Comparison of ENCODE assay signal across 10 cellular contexts in the genomic region with DNA sequence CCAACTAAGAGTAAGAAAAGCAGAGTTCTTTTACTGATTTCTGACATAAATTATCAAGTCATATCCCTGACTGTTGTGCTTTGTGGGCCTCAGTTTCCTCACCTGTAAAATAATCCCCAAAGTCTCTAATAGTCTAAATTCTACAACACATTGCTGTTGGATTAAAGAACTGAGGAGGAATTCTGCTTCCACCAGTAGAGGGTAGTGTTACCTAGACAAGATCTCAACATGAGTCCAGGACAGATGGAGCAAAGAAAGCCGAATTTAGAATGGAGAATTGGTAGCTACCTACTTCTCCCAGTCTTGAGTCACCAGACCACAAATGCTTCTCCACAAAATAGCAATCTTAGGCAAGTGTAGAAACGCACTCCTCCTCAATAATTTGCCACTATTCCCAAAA.
A peak's percentile ranks its signal among the peaks of the same experiment; 100 is the strongest.
DNase-seq lines count a peak whose midpoint lies in the region; ATAC-seq, FAIRE-seq and TF ChIP-seq lines count a peak whose summit lies in the region.
"Had no signal": no experiment of that assay in that cellular context is flagged by ENCODE, and none has a peak within 500 bp of the region (broad histone marks: within the 10 kb centered on the region; RNA-seq: fewer than 3 reads in every experiment).

No MANE protein-coding gene starts in this region.

- H3K36me3 ChIP-seq in astrocyte (ENCODE audit: insufficient read depth, low read length), result no peaks in the 10 kb centered on the region
- no peaks in the 10 kb centered on the region for H3K36me3 ChIP-seq in CD8-positive, alpha-beta T cell (ENCODE audit: insufficient read depth, low read length)

- H3K4me1 ChIP-seq in astrocyte (ENCODE audit: insufficient read depth, low read length), result no peaks in the 10 kb centered on the region
- no peaks in the 10 kb centered on the region for H3K4me1 ChIP-seq in CD8-positive, alpha-beta T cell (ENCODE audit: insufficient read depth, low read length)

- no peaks in the 10 kb centered on the region for H3K9me3 ChIP-seq in astrocyte (ENCODE audit: insufficient read depth, low read depth, low read length)
- no peaks in the 10 kb centered on the region for H3K9me3 ChIP-seq in CD8-positive, alpha-beta T cell (ENCODE audit: low read length)

- no peak overlapping the region for H3K4me2 ChIP-seq in astrocyte (ENCODE audit: low read length)

- H3K36me3 Mint-ChIP-seq in astrocyte (ENCODE audit: low read depth, unreplicated experiment) (no peaks in the 10 kb centered on the region), mesothelial cell of epicardium (peaks cover 4% of the 10 kb centered on the region)
- H3K36me3 Mint-ChIP-seq in CD8-positive, alpha-beta T cell, result no peaks in the 10 kb centered on the region
- H3K36me3 Mint-ChIP-seq: memory B cell had no signal

- H3K27ac ChIP-seq in astrocyte (ENCODE audit: low read depth, low read length), result no peak overlapping the region
- no peak overlapping the region for H3K27ac ChIP-seq in CD8-positive, alpha-beta T cell (ENCODE audit: low read depth, low read length)

- no peaks in the 10 kb centered on the region for H3K27me3 ChIP-seq in astrocyte (ENCODE audit: insufficient read depth, low read length)
- H3K27me3 ChIP-seq in CD8-positive, alpha-beta T cell (ENCODE audit: insufficient read depth, low read length), result no peaks in the 10 kb centered on the region

- intact Hi-C loops in CD8-positive, alpha-beta T cell (cut with DNase I, micrococcal nuclease), result no loop called here

- CTCF ChIA-PET in CD8-positive, alpha-beta T cell (lab: Charles Lee), result no interaction called here

- H3K4me3 Mint-ChIP-seq in astrocyte (ENCODE audit: unreplicated experiment) (no peak overlapping the region), mesothelial cell of epicardium (no peak overlapping the region)
- no peak overlapping the region for H3K4me3 Mint-ChIP-seq in CD8-positive, alpha-beta T cell
- H3K4me3 Mint-ChIP-seq: memory B cell; T-helper 1 cell treated with Interleukin-12 subunit alpha and Interleukin-12 subunit beta and Interleukin-4 antibody, amounts not matched to agents 30 μg/mL and 1 μg/mL, for 36 hours had no signal

- peaks cover 2% of the 10 kb centered on the region for H3K27me3 Mint-ChIP-seq in astrocyte (ENCODE audit: low read depth, unreplicated experiment)
- H3K27me3 Mint-ChIP-seq in mesothelial cell of epicardium (ENCODE audit: low read depth), result no peaks in the 10 kb centered on the region
- no peaks in the 10 kb centered on the region for H3K27me3 Mint-ChIP-seq in CD8-positive, alpha-beta T cell (ENCODE audit: low read depth)
- H3K27me3 Mint-ChIP-seq: memory B cell had no signal

- DNase-seq in NCI-H510A treated with DMSO at 0.1 percent for 48 hours (lab: John Stamatoyannopoulos, UW), result peak; percentile 63
- no peak for DNase-seq in NCI-H510A (lab: John Stamatoyannopoulos, UW)
- peak; percentile 4 for DNase-seq in NCI-H128 (lab: John Stamatoyannopoulos, UW; ENCODE audit: unreplicated experiment)
- peak; percentile 1 for DNase-seq in astrocyte (ENCODE audit: low read depth)
- no peak for DNase-seq in mesothelial cell of epicardium (ENCODE audit: low spot score in 2 of 2, unreplicated experiment in 2 of 2)
- no peak for DNase-seq in stimulated activated CD8-positive, alpha-beta memory T cell treated with anti-CD3 and anti-CD28 coated beads, Interleukin-4, amount 100 ng/mL, for 48 hours
- DNase-seq in CD8-positive, alpha-beta T cell, result no peak

- H3K4me3 ChIP-seq in astrocyte (ENCODE audit: insufficient read depth, low read depth, low read length), result no peak overlapping the region
- H3K4me3 ChIP-seq in CD8-positive, alpha-beta T cell (ENCODE audit: low read depth, low read length), result no peak overlapping the region

- H3K9ac ChIP-seq in astrocyte (ENCODE audit: low read length), result no peak overlapping the region

- FAIRE-seq in astrocyte (lab: Jason Lieb, UNC), result no peak

- H3K9me3 Mint-ChIP-seq in astrocyte (ENCODE audit: unreplicated experiment) (no peaks in the 10 kb centered on the region), mesothelial cell of epicardium (peaks cover 5% of the 10 kb centered on the region)
- peaks cover 3% of the 10 kb centered on the region for H3K9me3 Mint-ChIP-seq in CD8-positive, alpha-beta T cell
- H3K9me3 Mint-ChIP-seq: T-helper 1 cell treated with Interleukin-12 subunit alpha and Interleukin-12 subunit beta and Interleukin-4 antibody, amounts not matched to agents 30 μg/mL and 1 μg/mL, for 36 hours had no signal

- no peaks in the 10 kb centered on the region for H3K79me2 ChIP-seq in astrocyte (ENCODE audit: insufficient read depth, low read length)

- ATAC-seq in HG03469 (IDR thresholded peaks at IDR 0.05; ENCODE audit: unreplicated experiment), result no peak
- no peak for ATAC-seq in CD8-positive, alpha-beta T cell

- H3K4me1 Mint-ChIP-seq in astrocyte (ENCODE audit: low read depth, unreplicated experiment), result no peaks in the 10 kb centered on the region
- H3K4me1 Mint-ChIP-seq in mesothelial cell of epicardium, result peaks cover 30% of the 10 kb centered on the region
- H3K4me1 Mint-ChIP-seq in CD8-positive, alpha-beta T cell (ENCODE audit: low read depth), result no peaks in the 10 kb centered on the region
- H3K4me1 Mint-ChIP-seq: memory B cell had no signal

- H2AFZ ChIP-seq in astrocyte (ENCODE audit: low read depth, low read length), result no peak overlapping the region

- peak; percentile 27 for TF ChIP-seq CTCF in astrocyte (IDR thresholded peaks at IDR 0.05; ENCODE audit: insufficient read depth, low read depth, low read length)
- peak; percentile 40 for TF ChIP-seq CTCF in mesothelial cell of epicardium (IDR thresholded peaks at IDR 0.05; ENCODE audit: unreplicated experiment)
- no peak for TF ChIP-seq CTCF in CD8-positive, alpha-beta T cell (IDR thresholded peaks at IDR 0.05)

- H4K20me1 ChIP-seq in astrocyte (ENCODE audit: insufficient read depth, low read length), result no peaks in the 10 kb centered on the region

- POLR2A ChIA-PET in CD8-positive, alpha-beta T cell (lab: Charles Lee), result no interaction called here

- H3K27ac Mint-ChIP-seq in astrocyte (ENCODE audit: unreplicated experiment) (no peak overlapping the region), mesothelial cell of epicardium (no peak overlapping the region)
- H3K27ac Mint-ChIP-seq in CD8-positive, alpha-beta T cell, result no peak overlapping the region
- H3K27ac Mint-ChIP-seq: memory B cell; T-helper 1 cell treated with Interleukin-12 subunit alpha and Interleukin-12 subunit beta and Interleukin-4 antibody, amounts not matched to agents 30 μg/mL and 1 μg/mL, for 36 hours had no signal

Comparison
In these comparisons a context has a peak if more than half of its experiments do, and no peak if none do; other contexts are left out.
1. DNase-seq: peak in NCI-H510A treated with DMSO at 0.1 percent for 48 hours (single experiment), NCI-H128 (single experiment) and astrocyte (single experiment); none in NCI-H510A (single experiment), mesothelial cell of epicardium (0 of 2), stimulated activated CD8-positive, alpha-beta memory T cell treated with anti-CD3 and anti-CD28 coated beads, Interleukin-4, amount 100 ng/mL, for 48 hours (single experiment) and CD8-positive, alpha-beta T cell (0 of 7).